1 cellular context compared by ENCODE assay signal in genomic region chr7:41889472-41889871, GRCh38.
TF ChIP-seq lines count a peak whose summit lies in the region.

No MANE protein-coding gene starts in this region.

TF ChIP-seq in H1, 55 proteins besides CTCF, POLR2A, EP300 and RAD21 (continued from another document):
- TF ChIP-seq CTBP2 (IDR thresholded peaks at IDR 0.05; ENCODE audit: borderline replicate concordance, insufficient read depth, insufficient read length, low read length) = no peak
- TF ChIP-seq CBX5 (IDR thresholded peaks at IDR 0.05; ENCODE audit: low read depth, low read length) = no peak
- TF ChIP-seq KDM1A (IDR thresholded peaks at IDR 0.05; ENCODE audit: borderline replicate concordance, low read length) = no peak
- no peak for TF ChIP-seq BCL11A (IDR thresholded peaks at IDR 0.05; ENCODE audit: low read depth in 2 of 2, low read length in 2 of 2)
- no peak for TF ChIP-seq SIX5 (IDR thresholded peaks at IDR 0.05; ENCODE audit: low read depth, low read length)
- TF ChIP-seq TAF7 (optimal IDR thresholded peaks at IDR 0.05; ENCODE audit: borderline replicate concordance, low read depth, low read length) = no peak
